ENCODE assay signal across 10 cellular contexts in genomic region chr5:177509991-177510566, GRCh38. TPM values are rescaled to one million over a fixed set of nuclear protein-coding genes. Genes with fewer than 3 reads are reported as not detected.
DNase-seq lines count a peak whose midpoint lies in the region; ATAC-seq and TF ChIP-seq lines count a peak whose summit lies in the region.
"Had no signal": no experiment of that assay in that cellular context is flagged by ENCODE, and none has a peak within 500 bp of the region (broad histone marks: within the 10 kb centered on the region; RNA-seq: fewer than 3 reads in every experiment).

No MANE protein-coding gene starts in this region.

- H3K27ac ChIP-seq in Panc1 (ENCODE audit: low read length): no peak overlapping the region
- no peak overlapping the region for H3K27ac ChIP-seq in CD8-positive, alpha-beta T cell (ENCODE audit: low read depth, low read length)

- ATAC-seq in GM21717 (IDR thresholded peaks at IDR 0.05; ENCODE audit: unreplicated experiment) (peak; percentile 28), Panc1 (peak; percentile 13)
- no peak for ATAC-seq in CD8-positive, alpha-beta T cell

- intact Hi-C loops in Panc1 (cut with micrococcal nuclease; ENCODE audit: unreplicated experiment): no loop called here
- intact Hi-C loops in CD8-positive, alpha-beta T cell (cut with DNase I, micrococcal nuclease): no loop called here

- H3K9me3 Mint-ChIP-seq in nephron progenitor cell: no peaks in the 10 kb centered on the region
- H3K9me3 Mint-ChIP-seq in CD8-positive, alpha-beta T cell: no peaks in the 10 kb centered on the region
- H3K9me3 Mint-ChIP-seq: natural killer cell had no signal

- TF ChIP-seq CTCF in GM13976 (IDR thresholded peaks at IDR 0.05; ENCODE audit: borderline replicate concordance, control extremely low read depth, extremely low read depth, insufficient read depth, missing control alignments): peak; percentile 8
- TF ChIP-seq CTCF in Panc1 (IDR thresholded peaks at IDR 0.05): no peak
- TF ChIP-seq CTCF in nephron progenitor cell (IDR thresholded peaks at IDR 0.05): no peak
- TF ChIP-seq CTCF in CD8-positive, alpha-beta T cell (IDR thresholded peaks at IDR 0.05): no peak

- peaks cover 37% of the 10 kb centered on the region for H3K36me3 Mint-ChIP-seq in nephron progenitor cell (ENCODE audit: low read depth)
- peaks cover 45% of the 10 kb centered on the region for H3K36me3 Mint-ChIP-seq in CD8-positive, alpha-beta T cell
- H3K36me3 Mint-ChIP-seq: natural killer cell had no signal

- H3K36me3 ChIP-seq in Panc1 (ENCODE audit: control insufficient read depth, insufficient read depth, low read length): peaks cover 6% of the 10 kb centered on the region
- peaks cover 44% of the 10 kb centered on the region for H3K36me3 ChIP-seq in CD8-positive, alpha-beta T cell (ENCODE audit: insufficient read depth, low read length)

- BruUV-seq in Panc1 (replicated peaks; lab: Mats Ljungman, UMichigan): no TSS peak

- peak overlapping the region; percentile 37 for H3K27ac Mint-ChIP-seq in nephron progenitor cell
- H3K27ac Mint-ChIP-seq in CD8-positive, alpha-beta T cell: no peak overlapping the region

- H3K4me1 ChIP-seq in Panc1 (ENCODE audit: control insufficient read depth, insufficient read depth, low read length): peaks cover 4% of the 10 kb centered on the region; the same call in 1 of the 2 replicates
- peaks cover 5% of the 10 kb centered on the region for H3K4me1 ChIP-seq in CD8-positive, alpha-beta T cell (ENCODE audit: insufficient read depth, low read length)

- in situ Hi-C loops in GM13976 (cut with MboI; ENCODE audit: low sequenced_read_pairs, unreplicated experiment): no loop called here
- in situ Hi-C loops in Panc1 (cut with HindIII; ENCODE audit: low pct_unique_long_range_greater_than_20kb, low sequenced_read_pairs): no loop called here

- CTCF ChIA-PET in Panc1 (lab: Charles Lee): no interaction called here
- CTCF ChIA-PET in CD8-positive, alpha-beta T cell (lab: Charles Lee): interaction anchor here (4.1 kb wide), 2 partner anchors 9 to 119 kb away, joined by 13 to 26 read pairs; no protein-coding TSS in a partner anchor

- no peak overlapping the region for H3K4me3 ChIP-seq in Panc1 (ENCODE audit: low read depth in 2 of 2, low read length in 2 of 2)
- H3K4me3 ChIP-seq in CD8-positive, alpha-beta T cell (ENCODE audit: low read depth, low read length): no peak overlapping the region

- no peaks in the 10 kb centered on the region for H3K27me3 Mint-ChIP-seq in nephron progenitor cell (ENCODE audit: low read depth, poor library complexity)
- no peaks in the 10 kb centered on the region for H3K27me3 Mint-ChIP-seq in CD8-positive, alpha-beta T cell (ENCODE audit: low read depth)

- no peaks in the 10 kb centered on the region for H3K27me3 ChIP-seq in Panc1 (ENCODE audit: control insufficient read depth, insufficient read depth, low read length)
- no peaks in the 10 kb centered on the region for H3K27me3 ChIP-seq in CD8-positive, alpha-beta T cell (ENCODE audit: insufficient read depth, low read length)

- DNase-seq in GM13976 (ENCODE audit: low spot score): peak; percentile 79
- no peak for DNase-seq in Panc1 (ENCODE audit: low read depth, low spot score)
- no peak for DNase-seq in nephron progenitor cell
- no peak for DNase-seq in hippocampal formation (lab: John Stamatoyannopoulos, UW)
- DNase-seq in C1 segment of cervical spinal cord (lab: John Stamatoyannopoulos, UW): no peak
- DNase-seq in CD8-positive, alpha-beta T cell: no peak
- no peak for DNase-seq in NCI-H1436 (lab: John Stamatoyannopoulos, UW)
- DNase-seq: natural killer cell, NCI-H1436 treated with DMSO at 0.1 percent for 48 hours had no signal

- peaks cover 21% of the 10 kb centered on the region for H3K4me1 Mint-ChIP-seq in nephron progenitor cell
- peaks cover 5% of the 10 kb centered on the region for H3K4me1 Mint-ChIP-seq in CD8-positive, alpha-beta T cell (ENCODE audit: low read depth)

- POLR2A ChIA-PET in Panc1 (lab: Charles Lee): no interaction called here
- POLR2A ChIA-PET in CD8-positive, alpha-beta T cell (lab: Charles Lee): no interaction called here

- H3K4me3 Mint-ChIP-seq in nephron progenitor cell: no peak overlapping the region
- no peak overlapping the region for H3K4me3 Mint-ChIP-seq in CD8-positive, alpha-beta T cell
- H3K4me3 Mint-ChIP-seq: natural killer cell had no signal

- no peaks in the 10 kb centered on the region for H3K9me3 ChIP-seq in Panc1 (ENCODE audit: control insufficient read depth, insufficient read depth, low read depth, low read length)
- H3K9me3 ChIP-seq in CD8-positive, alpha-beta T cell (ENCODE audit: low read length): no peaks in the 10 kb centered on the region

RNA-seq across cellular contexts. Expression of gene DOK3, which starts 0.5 kb away (rescaled TPM):
- total RNA-seq in Panc1 (2021; ENCODE audit: unreplicated experiment): 12.4 TPM
- polyA plus RNA-seq in Panc1 (2012; ENCODE audit: insufficient read length): 11.9 TPM
- total RNA-seq in CD8-positive, alpha-beta T cell: 1 to 10 TPM; 1.1 to 1.2 TPM

RNA-seq across cellular contexts. Expression of gene DDX41, which starts 6.7 kb away (rescaled TPM):
- total RNA-seq in Panc1 (2021; ENCODE audit: unreplicated experiment): 111 TPM
- polyA plus RNA-seq in Panc1 (2012; ENCODE audit: insufficient read length): 259 TPM
- 10 to 100 TPM; 66.8 to 71.0 TPM for total RNA-seq in CD8-positive, alpha-beta T cell

RNA-seq across cellular contexts. Expression of gene PDLIM7, which starts 12.7 kb away (rescaled TPM):
- total RNA-seq in Panc1 (2021; ENCODE audit: unreplicated experiment): 62.9 TPM
- polyA plus RNA-seq in Panc1 (2012; ENCODE audit: insufficient read length): 56.8 TPM
- 1 to 10 TPM; 6.6 to 7.1 TPM for total RNA-seq in CD8-positive, alpha-beta T cell

RNA-seq across cellular contexts. Expression of gene DBN1, which starts 36.6 kb away (rescaled TPM):
- total RNA-seq in Panc1 (2021; ENCODE audit: unreplicated experiment): 195 TPM
- polyA plus RNA-seq in Panc1 (2012; ENCODE audit: insufficient read length): 379 TPM
- 10 to 100 TPM; 16.2 to 19.9 TPM for total RNA-seq in CD8-positive, alpha-beta T cell

RNA-seq across cellular contexts. Expression of gene FAM193B, which starts 44.3 kb away (rescaled TPM):
- total RNA-seq in Panc1 (2021; ENCODE audit: unreplicated experiment): 58.5 TPM
- 47.8 TPM for polyA plus RNA-seq in Panc1 (2012; ENCODE audit: insufficient read length)
- 100 to 1,000 TPM; 136 to 141 TPM for total RNA-seq in CD8-positive, alpha-beta T cell
